In genomic region chr1:205672395-205672889, GRCh38 we compare ENCODE assay signal across 17 cellular contexts. TPM values are rescaled to one million over a fixed set of nuclear protein-coding genes. Genes with fewer than 3 reads are reported as not detected.
DNase-seq lines count a peak whose midpoint lies in the region; ATAC-seq and TF ChIP-seq lines count a peak whose summit lies in the region.
"Had no signal": no experiment of that assay in that cellular context is flagged by ENCODE, and none has a peak within 500 bp of the region (broad histone marks: within the 10 kb centered on the region; RNA-seq: fewer than 3 reads in every experiment).

No MANE protein-coding gene starts in this region.

- POLR2A ChIA-PET in HEK293 (lab: Yijun Ruan, JAX): no interaction called here

- H3K27me3 Mint-ChIP-seq in neural progenitor cell (ENCODE audit: insufficient read depth, low read depth): peaks cover 7% of the 10 kb centered on the region

- H3K4me2 ChIP-seq in hepatocyte (no peak overlapping the region), neural progenitor cell (peak overlapping the region; percentile 70)

- no peak for ATAC-seq in HG02763 (IDR thresholded peaks at IDR 0.05; ENCODE audit: unreplicated experiment)
- no peak for ATAC-seq in GM21717 (IDR thresholded peaks at IDR 0.05; ENCODE audit: unreplicated experiment)

- H3F3A ChIP-seq in neural progenitor cell (ENCODE audit: low read depth): peaks cover 58% of the 10 kb centered on the region

- no peaks in the 10 kb centered on the region for H3K36me3 Mint-ChIP-seq in neural progenitor cell
- H3K36me3 Mint-ChIP-seq: CD14-positive monocyte had no signal

- peak overlapping the region; percentile 96 for H3K27ac Mint-ChIP-seq in neural progenitor cell
- H3K27ac Mint-ChIP-seq: activated CD4-positive, alpha-beta T cell treated with anti-CD3 and anti-CD28 coated beads for 36 hours; activated T-cell treated with anti-CD3 and anti-CD28 coated beads, Interleukin-2, amount 50 U/mL, for 24 hours had no signal

- H3K27me3 ChIP-seq in WERI-Rb-1 (ENCODE audit: insufficient read depth, low read depth, severe bottlenecking): no peaks in the 10 kb centered on the region
- no peaks in the 10 kb centered on the region for H3K27me3 ChIP-seq in hepatocyte
- H3K27me3 ChIP-seq in neural progenitor cell: no peaks in the 10 kb centered on the region
- H3K27me3 ChIP-seq: Peyer's patch had no signal

- TF ChIP-seq CTCF in HEK293 (tag by site-specific recombination; IDR thresholded peaks at IDR 0.05) (no peak), WERI-Rb-1 (IDR thresholded peaks at IDR 0.05; ENCODE audit: low read depth, low read length) (peak; percentile 73), hepatocyte (IDR thresholded peaks at IDR 0.05; ENCODE audit: poor library complexity) (no peak), neural progenitor cell (IDR thresholded peaks at IDR 0.05) (no peak)

- DNase-seq in WERI-Rb-1 (no peak), hepatocyte (ENCODE audit: low spot score) (no peak), neural progenitor cell (ENCODE audit: low spot score) (peak; percentile 5), midbrain (lab: John Stamatoyannopoulos, UW) (no peak)
- no peak for DNase-seq in activated CD8-positive, alpha-beta memory T cell treated with anti-CD3 and anti-CD28 coated beads, Interleukin-2, amount 50 U/mL, for 48 hours
- DNase-seq: activated T-cell treated with anti-CD3 and anti-CD28 coated beads, Interleukin-2, amount 50 U/mL, for 24 hours; DND-41; NCI-H1436 treated with DMSO at 0.1 percent for 48 hours; NCI-H446 treated with DMSO at 0.1 percent for 48 hours; stimulated activated CD4-positive, alpha-beta T cell treated with anti-CD3 and anti-CD28 coated beads, Interleukin-4, amount 100 ng/mL, for 1 hour; T-helper 1 cell had no signal

- H3K36me3 ChIP-seq in HEK293 (ENCODE audit: control insufficient read depth in 2 of 2, insufficient read depth in 1 of 2, low read length in 2 of 2) (no peaks in the 10 kb centered on the region), WERI-Rb-1 (peaks cover 5% of the 10 kb centered on the region; the same call in 1 of the 2 replicates), hepatocyte (replicated peaks; ENCODE audit: insufficient read depth, low read depth) (no peaks in the 10 kb centered on the region), neural progenitor cell (no peaks in the 10 kb centered on the region)
- H3K36me3 ChIP-seq: Peyer's patch had no signal

- WGBS in hepatocyte (ENCODE audit: low lambda C conversion rate, missing lambda C conversion rate): 64% methylated on average over 11 of the region's 11 CpGs

- H3K4me1 Mint-ChIP-seq in neural progenitor cell: peaks cover 89% of the 10 kb centered on the region
- H3K4me1 Mint-ChIP-seq: activated CD4-positive, alpha-beta T cell treated with anti-CD3 and anti-CD28 coated beads for 36 hours had no signal

- no peaks in the 10 kb centered on the region for H3K4me1 ChIP-seq in HEK293 (ENCODE audit: control insufficient read depth, insufficient read depth, low read length)
- H3K4me1 ChIP-seq in hepatocyte (ENCODE audit: insufficient read depth): peaks cover 76% of the 10 kb centered on the region
- H3K4me1 ChIP-seq in neural progenitor cell: peaks cover 49% of the 10 kb centered on the region

- H3K27ac ChIP-seq in HEK293 (ENCODE audit: extremely low read depth, low read depth, low read length): no peak overlapping the region
- H3K27ac ChIP-seq in WERI-Rb-1: peak overlapping the region; percentile 18
- peak overlapping the region; percentile 6 for H3K27ac ChIP-seq in hepatocyte
- no peak overlapping the region for H3K27ac ChIP-seq in neural progenitor cell

- no peaks in the 10 kb centered on the region for H3K9me3 ChIP-seq in HEK293 (ENCODE audit: control insufficient read depth, insufficient read depth, low read depth, low read length)
- no peaks in the 10 kb centered on the region for H3K9me3 ChIP-seq in WERI-Rb-1 (ENCODE audit: severe bottlenecking)
- no peaks in the 10 kb centered on the region for H3K9me3 ChIP-seq in hepatocyte (ENCODE audit: low read depth)
- H3K9me3 ChIP-seq in neural progenitor cell (ENCODE audit: low read depth): no peaks in the 10 kb centered on the region
- H3K9me3 ChIP-seq: Peyer's patch had no signal

- peak overlapping the region; percentile 57 for H3K4me3 Mint-ChIP-seq in neural progenitor cell
- H3K4me3 Mint-ChIP-seq: activated CD4-positive, alpha-beta T cell treated with anti-CD3 and anti-CD28 coated beads for 36 hours; activated T-cell treated with anti-CD3 and anti-CD28 coated beads, Interleukin-2, amount 50 U/mL, for 24 hours; CD14-positive monocyte had no signal

- H3K9ac ChIP-seq in neural progenitor cell: no peak overlapping the region

- H2AFZ ChIP-seq in hepatocyte: no peak overlapping the region
- no peak overlapping the region for H2AFZ ChIP-seq in neural progenitor cell (replicated peaks)

- H3K9me3 Mint-ChIP-seq in neural progenitor cell: no peaks in the 10 kb centered on the region
- H3K9me3 Mint-ChIP-seq: activated T-cell treated with anti-CD3 and anti-CD28 coated beads, Interleukin-2, amount 50 U/mL, for 24 hours; CD14-positive monocyte had no signal

- no peaks in the 10 kb centered on the region for H4K20me1 ChIP-seq in hepatocyte (ENCODE audit: insufficient read depth, poor library complexity, severe bottlenecking)
- peaks cover 22% of the 10 kb centered on the region for H4K20me1 ChIP-seq in neural progenitor cell (ENCODE audit: low read depth)

- CTCF ChIA-PET in HEK293 (lab: Yijun Ruan, JAX): interaction anchor here (0.9 to 3.6 kb wide), 4 partner anchors 14 to 347 kb away, joined by 3 to 15 read pairs (median 6); no protein-coding TSS in a partner anchor

- H3K79me2 ChIP-seq in hepatocyte (peaks cover 59% of the 10 kb centered on the region), neural progenitor cell (ENCODE audit: low read depth) (peaks cover 33% of the 10 kb centered on the region)

- no peaks in the 10 kb centered on the region for H3K9me2 ChIP-seq in hepatocyte (replicated peaks; ENCODE audit: insufficient read depth)

- H3K4me3 ChIP-seq in HEK293 (ENCODE audit: low read depth, low read length) (no peak overlapping the region), WERI-Rb-1 (ENCODE audit: low read depth, low read length) (no peak overlapping the region), hepatocyte (no peak overlapping the region), neural progenitor cell (peak overlapping the region; percentile 11)
- H3K4me3 ChIP-seq: Peyer's patch had no signal

TF ChIP-seq in HEK293, 187 proteins besides CTCF, POLR2A, EP300 and RAD21:
- TF ChIP-seq SCRT2 (tag by site-specific recombination; IDR thresholded peaks at IDR 0.05) (no peak), ZBTB7A (tag by site-specific recombination; IDR thresholded peaks at IDR 0.05; ENCODE audit: low read depth) (no peak), ZNF654 (tag by site-specific recombination; IDR thresholded peaks at IDR 0.05; ENCODE audit: low read depth) (peak; percentile 32; the same call in 1 of the 2 replicates), ZNF133 (tag by site-specific recombination; IDR thresholded peaks at IDR 0.05) (no peak)
- TF ChIP-seq, protein P1, sequence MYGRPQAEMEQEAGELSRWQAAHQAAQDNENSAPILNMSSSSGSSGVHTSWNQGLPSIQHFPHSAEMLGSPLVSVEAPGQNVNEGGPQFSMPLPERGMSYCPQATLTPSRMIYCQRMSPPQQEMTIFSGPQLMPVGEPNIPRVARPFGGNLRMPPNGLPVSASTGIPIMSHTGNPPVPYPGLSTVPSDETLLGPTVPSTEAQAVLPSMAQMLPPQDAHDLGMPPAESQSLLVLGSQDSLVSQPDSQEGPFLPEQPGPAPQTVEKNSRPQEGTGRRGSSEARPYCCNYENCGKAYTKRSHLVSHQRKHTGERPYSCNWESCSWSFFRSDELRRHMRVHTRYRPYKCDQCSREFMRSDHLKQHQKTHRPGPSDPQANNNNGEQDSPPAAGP (tag by site-specific recombination; IDR thresholded peaks at IDR 0.05): no peak

RNA-seq across cellular contexts. Expression of gene SLC45A3, which starts 7.9 kb away (rescaled TPM):
- 10.0 and 12.2 TPM in 2 replicates for total RNA-seq in hepatocyte
- 4.6 and 4.8 TPM in 2 replicates for polyA plus RNA-seq in hepatocyte
- 5.1 and 8.9 TPM in 2 replicates for total RNA-seq in neural progenitor cell (ENCODE audit: low replicate concordance)

RNA-seq across cellular contexts. Expression of gene ELK4, which starts 40.6 kb away (rescaled TPM):
- total RNA-seq in hepatocyte: 16.0 and 19.1 TPM in 2 replicates
- 4.7 and 6.1 TPM in 2 replicates for polyA plus RNA-seq in hepatocyte
- 24.9 and 36.6 TPM in 2 replicates for total RNA-seq in neural progenitor cell (ENCODE audit: low replicate concordance)

Comparison
In these comparisons a context has a peak if more than half of its experiments do, and no peak if none do; other contexts are left out.
1. H3K27ac ChIP-seq: peak in WERI-Rb-1 (single experiment) and hepatocyte (single experiment); none in HEK293 (single experiment) and neural progenitor cell (single experiment).